In genomic region chr1:6870571-6870970, GRCh38 we compare ENCODE assay signal across 18 cellular contexts.
DNase-seq lines count a peak whose midpoint lies in the region; ATAC-seq, FAIRE-seq and TF ChIP-seq lines count a peak whose summit lies in the region.
"Had no signal": no experiment of that assay in that cellular context is flagged by ENCODE, and none has a peak within 500 bp of the region (broad histone marks: within the 10 kb centered on the region; RNA-seq: fewer than 3 reads in every experiment).

No MANE protein-coding gene starts in this region.

- no peak overlapping the region for H3K18ac ChIP-seq in mesenchymal stem cell (ENCODE audit: low read depth in 1 of 2, low read length in 2 of 2)

- no peak overlapping the region for H3K4ac ChIP-seq in mesenchymal stem cell (ENCODE audit: low read depth in 1 of 2, low read length in 2 of 2)

- H3K4me1 ChIP-seq in mesenchymal stem cell (ENCODE audit: control insufficient read depth, insufficient read depth, low read depth, low read length) (peaks cover 18% of the 10 kb centered on the region), sigmoid colon (peaks cover 0 to 28% (median 18%) of the 10 kb centered on the region in 4 donors), right lobe of liver (peaks cover 0 to 3% (median 0%) of the 10 kb centered on the region in 4 donors)

- no peak overlapping the region for H3K9ac ChIP-seq in mesenchymal stem cell (ENCODE audit: low read length)

- peak overlapping the region; percentile 52 for H3K27ac ChIP-seq in mesenchymal stem cell (ENCODE audit: low read length, poor library complexity, severe bottlenecking)
- no peak overlapping the region for H3K27ac ChIP-seq in sigmoid colon
- no peak overlapping the region for H3K27ac ChIP-seq in right lobe of liver
- H3K27ac ChIP-seq: neutrophil had no signal

- peak; percentile 41 for DNase-seq in AG10803 (ENCODE audit: low read depth)
- peak; percentile 39 for DNase-seq in RPMI7951 (ENCODE audit: low read depth)
- DNase-seq in mesenchymal stem cell = peak; percentile 57
- DNase-seq in sigmoid colon = no peak
- DNase-seq in right lobe of liver = no peak
- no peak for DNase-seq in G401 (ENCODE audit: low spot score)
- no peak for DNase-seq in NCI-H187 treated with DMSO at 0.1 percent for 48 hours (lab: John Stamatoyannopoulos, UW)
- DNase-seq: activated CD4-positive, alpha-beta T cell treated with anti-CD3 and anti-CD28 coated beads for 1 hour; activated gamma-delta T cell treated with Interleukin-2 at 50 U/mL for 16 hours; aorta; CD8-positive, alpha-beta memory T cell; NCI-H2029; NCI-H510A treated with DMSO at 0.1 percent for 48 hours; Right ventricle myocardium superior; stimulated activated CD4-positive, alpha-beta T cell treated with anti-CD3 and anti-CD28 coated beads, Interleukin-2, amount 100 ng/mL, for 48 hours had no signal

- H3K79me1 ChIP-seq in mesenchymal stem cell (replicated peaks; ENCODE audit: low read length, poor library complexity, severe bottlenecking) = peaks cover 14% of the 10 kb centered on the region

- H2BK5ac ChIP-seq in mesenchymal stem cell (ENCODE audit: low read depth, low read length, poor library complexity, severe bottlenecking) = no peak overlapping the region

- no peak overlapping the region for H2BK15ac ChIP-seq in mesenchymal stem cell (ENCODE audit: low read depth, poor library complexity, severe bottlenecking)

- FAIRE-seq in colon (lab: Jason Lieb, UNC) = peak; percentile 5

- H2AFZ ChIP-seq in mesenchymal stem cell (ENCODE audit: low read depth, low read length) = no peak overlapping the region

- H2AK5ac ChIP-seq in mesenchymal stem cell (ENCODE audit: low read length, severe bottlenecking) = no peak overlapping the region

- no peak for TF ChIP-seq POLR2A in sigmoid colon (IDR thresholded peaks at IDR 0.05)
- TF ChIP-seq POLR2A in right lobe of liver (IDR thresholded peaks at IDR 0.05) = no peak

- no peak overlapping the region for H4K91ac ChIP-seq in mesenchymal stem cell (ENCODE audit: low read length)

- H2BK120ac ChIP-seq in mesenchymal stem cell (ENCODE audit: low read depth, low read length) = no peak overlapping the region

- H3K4me3 ChIP-seq in AG10803 (ENCODE audit: low read length) = no peak overlapping the region
- no peak overlapping the region for H3K4me3 ChIP-seq in mesenchymal stem cell (ENCODE audit: insufficient read depth in 1 of 2, low read depth in 1 of 2, low read length in 2 of 2)
- H3K4me3 ChIP-seq in sigmoid colon = no peak overlapping the region
- H3K4me3 ChIP-seq in right lobe of liver = no peak overlapping the region

- no peaks in the 10 kb centered on the region for H3K9me3 ChIP-seq in mesenchymal stem cell (ENCODE audit: control insufficient read depth, low read length)
- H3K9me3 ChIP-seq in sigmoid colon = no peaks in the 10 kb centered on the region
- no peaks in the 10 kb centered on the region for H3K9me3 ChIP-seq in right lobe of liver
- H3K9me3 ChIP-seq: neutrophil had no signal

- H3K27me3 ChIP-seq in mesenchymal stem cell (ENCODE audit: control insufficient read depth in 1 of 2, insufficient read depth in 1 of 2, low read length in 2 of 2) = no peaks in the 10 kb centered on the region
- H3K27me3 ChIP-seq in sigmoid colon = no peaks in the 10 kb centered on the region
- no peaks in the 10 kb centered on the region for H3K27me3 ChIP-seq in right lobe of liver
- H3K27me3 ChIP-seq: neutrophil had no signal

- H2BK12ac ChIP-seq in mesenchymal stem cell (ENCODE audit: low read length in 2 of 2) = no peak overlapping the region

- H3K36me3 ChIP-seq in mesenchymal stem cell (ENCODE audit: control insufficient read depth in 1 of 2, insufficient read depth in 2 of 2, low read depth in 1 of 2, low read length in 2 of 2) (peaks cover 6 to 16% of the 10 kb centered on the region in 2 experiments), sigmoid colon (peaks cover 0 to 16% (median 2%) of the 10 kb centered on the region in 4 donors), right lobe of liver (peaks cover 0 to 4% (median 0%) of the 10 kb centered on the region in 4 donors)

- no peak for ATAC-seq in right lobe of liver
- ATAC-seq: sciatic nerve had no signal

- intact Hi-C loops in sigmoid colon (cut with DNase I) = no loop called here
- intact Hi-C loops in right lobe of liver (cut with DNase I) = no loop called here

- no peak overlapping the region for H4K8ac ChIP-seq in mesenchymal stem cell (ENCODE audit: low read length)

- in situ Hi-C loops in G401 (cut with HindIII; ENCODE audit: low sequenced_read_pairs) = no loop called here

- H3K23ac ChIP-seq in mesenchymal stem cell (ENCODE audit: low read length in 2 of 2) = no peak overlapping the region

- TF ChIP-seq EP300 in sigmoid colon (IDR thresholded peaks at IDR 0.05) = no peak

- no peak overlapping the region for H3K14ac ChIP-seq in mesenchymal stem cell (ENCODE audit: low read length in 2 of 2)

- H3K4me2 ChIP-seq in mesenchymal stem cell (ENCODE audit: low read length, poor library complexity, severe bottlenecking) = no peak overlapping the region

- TF ChIP-seq CTCF in AG10803 (conservative IDR thresholded peaks at IDR 0.05; ENCODE audit: low read length) = no peak
- TF ChIP-seq CTCF in sigmoid colon (IDR thresholded peaks at IDR 0.05) = no peak
- no peak for TF ChIP-seq CTCF in right lobe of liver (IDR thresholded peaks at IDR 0.05)

Comparison
In these comparisons a context has a peak if more than half of its experiments do, and no peak if none do; other contexts are left out.
1. DNase-seq: peak in AG10803 (single experiment), RPMI7951 (single experiment) and mesenchymal stem cell (single experiment); none in sigmoid colon (single experiment), right lobe of liver (0 of 3), G401 (single experiment) and NCI-H187 treated with DMSO at 0.1 percent for 48 hours (single experiment).